ENCODE assay signal across 8 cellular contexts in genomic region chr6:36679043-36679821, GRCh38. TPM values are rescaled to one million over a fixed set of nuclear protein-coding genes. Genes with fewer than 3 reads are reported as not detected.
DNase-seq lines count a peak whose midpoint lies in the region; ATAC-seq, FAIRE-seq and TF ChIP-seq lines count a peak whose summit lies in the region.

No MANE protein-coding gene starts in this region.

- POLR2A ChIA-PET in A549 (lab: Yijun Ruan, JAX) (interaction anchor here (0.6 to 2.9 kb wide), 10 partner anchors 9 to 256 kb away, joined by 3 to 35 read pairs (median 6); no protein-coding TSS in a partner anchor), SK-N-SH (lab: Yijun Ruan, JAX) (interaction anchor here (1.1 to 3.4 kb wide), 7 partner anchors 13 to 93 kb away, joined by 3 to 24 read pairs (median 4); no protein-coding TSS in a partner anchor)

- 0% methylated on average over 10 of the region's 60 CpGs for WGBS in A549 (ENCODE audit: missing lambda C conversion rate)
- 0 to 1% methylated on average over 39 to 55 of the region's 60 CpGs for WGBS in GM23248 (ENCODE audit: low coverage in 1 of 2, low lambda C conversion rate in 2 of 2, missing lambda C conversion rate in 2 of 2), 2 experiments
- WGBS in SK-N-SH (ENCODE audit: low lambda C conversion rate), result under 1% methylated on average over 17 of the region's 60 CpGs

- H3K4me2 ChIP-seq in A549, result peak overlapping the region; percentile 81
- peak overlapping the region; percentile 81 for H3K4me2 ChIP-seq in GM23248 (ENCODE audit: unreplicated experiment)
- peak overlapping the region; percentile 94 for H3K4me2 ChIP-seq in SK-N-SH

- H3K9ac ChIP-seq in GM23248 (peak overlapping the region; percentile 98), SK-N-SH (peak overlapping the region; percentile 94)

- H3K4me3 ChIP-seq in A549 (peak overlapping the region; percentile 86), GM23248 (peak overlapping the region; percentile 94), SK-N-SH (ENCODE audit: low read depth in 2 of 2, low read length in 1 of 2) (peak overlapping the region; percentile 91 to 99), cardiac fibroblast (replicated peaks in 1 of 2; ENCODE audit: low read depth in 2 of 2, low read length in 2 of 2) (peak overlapping the region; percentile 98 to 100)

- H3K36me3 ChIP-seq in GM23248 (ENCODE audit: low read depth), result peaks cover 22% of the 10 kb centered on the region
- H3K36me3 ChIP-seq in SK-N-SH (replicated peaks in 1 of 2; ENCODE audit: control insufficient read depth in 1 of 2, insufficient read depth in 2 of 2, low read length in 1 of 2), result peaks cover 20 to 24% of the 10 kb centered on the region in 2 experiments

- H3F3A ChIP-seq in GM23248 (ENCODE audit: insufficient read depth) (peaks cover 58% of the 10 kb centered on the region), SK-N-SH (replicated peaks; ENCODE audit: insufficient read depth) (peaks cover 54% of the 10 kb centered on the region)

- ATAC-seq in A549, result peak; percentile 41 to 57
- no peak for ATAC-seq in GM21825 (IDR thresholded peaks at IDR 0.05; ENCODE audit: unreplicated experiment)

- H3K9me3 ChIP-seq in A549 (no peaks in the 10 kb centered on the region), GM23248 (ENCODE audit: low read depth) (no peaks in the 10 kb centered on the region), SK-N-SH (no peaks in the 10 kb centered on the region)

- H2AFZ ChIP-seq in GM23248 (no peak overlapping the region), SK-N-SH (ENCODE audit: low read depth) (no peak overlapping the region; the same call in 1 of the 2 replicates)

- no peak for FAIRE-seq in A549 (lab: Jason Lieb, UNC)

- H3K27me3 ChIP-seq in GM23248 (replicated peaks; ENCODE audit: insufficient read depth) (no peaks in the 10 kb centered on the region), SK-N-SH (ENCODE audit: insufficient read depth) (no peaks in the 10 kb centered on the region)

- peaks cover 53% of the 10 kb centered on the region for H3K79me2 ChIP-seq in GM23248 (ENCODE audit: insufficient read depth)
- peaks cover 71% of the 10 kb centered on the region for H3K79me2 ChIP-seq in SK-N-SH (ENCODE audit: insufficient read depth)

- peaks cover 54% of the 10 kb centered on the region for H3K4me1 ChIP-seq in A549
- H3K4me1 ChIP-seq in GM23248 (ENCODE audit: insufficient read depth), result peaks cover 52% of the 10 kb centered on the region
- peaks cover 27 to 49% of the 10 kb centered on the region in 2 experiments for H3K4me1 ChIP-seq in SK-N-SH (ENCODE audit: control insufficient read depth in 1 of 2, insufficient read depth in 2 of 2, low read depth in 1 of 2, low read length in 1 of 2)

- TF ChIP-seq POLR2A in A549 (IDR thresholded peaks at IDR 0.05; ENCODE audit: low read length), result no peak

- DNase-seq in A549 (ENCODE audit: low read depth in 1 of 2, low spot score in 1 of 2) (peak in 1 of 2 experiments; percentile 55), GM23248 (peak; percentile 81), SK-N-SH (peak; percentile 68), cardiac fibroblast (ENCODE audit: low read depth in 2 of 2) (peak; percentile 65 to 84), islet precursor cell (peak; percentile 81), DMS153 (lab: John Stamatoyannopoulos, UW) (no peak)
- DNase-seq in stimulated activated CD4-positive, alpha-beta T cell treated with anti-CD3 and anti-CD28 coated beads, Interleukin-15, amount 100 ng/mL, for 24 hours, result peak; percentile 44

- CTCF ChIA-PET in A549 (lab: Yijun Ruan, JAX), result interaction anchor here (0.7 to 13.6 kb wide), 13 partner anchors 16 to 188 kb away, joined by 3 to 123 read pairs (median 4); no protein-coding TSS in a partner anchor
- CTCF ChIA-PET in SK-N-SH (lab: Yijun Ruan, JAX), result interaction anchor here (0.6 to 9.5 kb wide), 26 partner anchors 9 to 88 kb away, joined by 3 to 91 read pairs (median 4); no protein-coding TSS in a partner anchor

- no peak for TF ChIP-seq RAD21 in A549 (conservative IDR thresholded peaks at IDR 0.05 in 1 of 2, IDR thresholded peaks at IDR 0.05 in 1 of 2)
- TF ChIP-seq RAD21 in SK-N-SH (IDR thresholded peaks at IDR 0.05; ENCODE audit: low read length), result no peak

- H3K9me2 ChIP-seq in GM23248 (ENCODE audit: insufficient read depth), result no peaks in the 10 kb centered on the region
- H3K9me2 ChIP-seq in SK-N-SH, result no peaks in the 10 kb centered on the region

- in situ Hi-C loops in GM23248 (cut with MboI), result no loop called here

- H4K20me1 ChIP-seq in GM23248 (ENCODE audit: insufficient read depth), result peaks cover 30% of the 10 kb centered on the region; the same call in 1 of the 2 replicates
- H4K20me1 ChIP-seq in SK-N-SH (ENCODE audit: insufficient read depth), result peaks cover 57% of the 10 kb centered on the region

- peak overlapping the region; percentile 86 to 94 for H3K27ac ChIP-seq in A549
- peak overlapping the region; percentile 96 for H3K27ac ChIP-seq in GM23248
- H3K27ac ChIP-seq in SK-N-SH (ENCODE audit: low read depth in 2 of 2, low read length in 1 of 2), result peak overlapping the region; percentile 76 to 87

- no peak for TF ChIP-seq EP300 in A549 (IDR thresholded peaks at IDR 0.05)
- TF ChIP-seq EP300 in SK-N-SH (IDR thresholded peaks at IDR 0.05; ENCODE audit: borderline replicate concordance in 1 of 2, low read depth in 1 of 2, low read length in 1 of 2), result no peak

- no peak for TF ChIP-seq CTCF in A549 (IDR thresholded peaks at IDR 0.05)
- no peak for TF ChIP-seq CTCF in SK-N-SH (IDR thresholded peaks at IDR 0.05)
- TF ChIP-seq CTCF in cardiac fibroblast (IDR thresholded peaks at IDR 0.05; ENCODE audit: low read depth, low read length), result no peak

TF ChIP-seq in SK-N-SH, 30 proteins besides CTCF, POLR2A, EP300 and RAD21 (continues in another document):
- no peak for TF ChIP-seq TEAD4 (IDR thresholded peaks at IDR 0.05; ENCODE audit: borderline replicate concordance, insufficient read depth)
- TF ChIP-seq, protein P1, sequence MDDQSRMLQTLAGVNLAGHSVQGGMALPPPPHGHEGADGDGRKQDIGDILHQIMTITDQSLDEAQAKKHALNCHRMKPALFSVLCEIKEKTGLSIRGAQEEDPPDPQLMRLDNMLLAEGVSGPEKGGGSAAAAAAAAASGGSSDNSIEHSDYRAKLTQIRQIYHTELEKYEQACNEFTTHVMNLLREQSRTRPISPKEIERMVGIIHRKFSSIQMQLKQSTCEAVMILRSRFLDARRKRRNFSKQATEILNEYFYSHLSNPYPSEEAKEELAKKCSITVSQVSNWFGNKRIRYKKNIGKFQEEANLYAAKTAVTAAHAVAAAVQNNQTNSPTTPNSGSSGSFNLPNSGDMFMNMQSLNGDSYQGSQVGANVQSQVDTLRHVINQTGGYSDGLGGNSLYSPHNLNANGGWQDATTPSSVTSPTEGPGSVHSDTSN (IDR thresholded peaks at IDR 0.05), result 0 out of 2 replicates have a peak, but pooled peaks have one; percentile 1
- no peak for TF ChIP-seq FOXJ3 (CRISPR knock-in tag; IDR thresholded peaks at IDR 0.05)
- no peak for TF ChIP-seq TAF1 (IDR thresholded peaks at IDR 0.05; ENCODE audit: borderline replicate concordance, low read depth, low read length)
- no peak for TF ChIP-seq MAX (IDR thresholded peaks at IDR 0.05; ENCODE audit: low read depth)
- peak; percentile 7; the same call in 1 of the 2 replicates for TF ChIP-seq TCF12 (IDR thresholded peaks at IDR 0.05)
- no peak for TF ChIP-seq CHD2 (IDR thresholded peaks at IDR 0.05; ENCODE audit: low read length, partially characterized antibody)
- TF ChIP-seq FOSL2 (IDR thresholded peaks at IDR 0.05; ENCODE audit: borderline replicate concordance, low read depth), result 0 out of 2 replicates have a peak, but pooled peaks have one; percentile 15
- TF ChIP-seq YY1 (IDR thresholded peaks at IDR 0.05; ENCODE audit: low read depth), result no peak
- peak; percentile 1; the same call in 1 of the 2 replicates for TF ChIP-seq MXI1 (IDR thresholded peaks at IDR 0.05; ENCODE audit: low read depth, low read length)

RNA-seq across cellular contexts. Expression of gene CDKN1A, which starts 0.7 kb away (rescaled TPM):
- polyA plus RNA-seq in A549 (2011; rRNA removed) (183 and 192 TPM in 2 replicates), A549 (2017; fragmentation: RNase III; extraction: RNeasy Plus Mini Kit Qiagen cat#74134 plus additional on column Dnase treatment) (118 to 137 TPM (median 130 TPM) in 3 replicates), GM23248 (2016; fragmentation: Nextera tagmentation; extraction: Ambion mirVana) (813 and 856 TPM in 2 replicates), SK-N-SH (2012; rRNA removed) (747 and 824 TPM in 2 replicates)
- 77.4 and 110 TPM in 2 replicates for polyA plus RNA-seq in A549 (2012; cell fraction: cytosol; rRNA removed)
- 75.0 and 97.2 TPM in 2 replicates for polyA plus RNA-seq in A549 (2012; cell fraction: nucleus; rRNA removed)
- polyA minus RNA-seq in A549 (2011; rRNA and poly(A)+ RNA removed), result 91.6 and 101 TPM in 2 replicates
- 469 and 549 TPM in 2 replicates for total RNA-seq in GM23248 (2014; rRNA removed; shearing (Covaris generic))
- polyA plus RNA-seq in SK-N-SH (2012; cell fraction: cytosol; rRNA removed), result 479 and 617 TPM in 2 replicates
- 431 and 582 TPM in 2 replicates for polyA plus RNA-seq in SK-N-SH (2012; cell fraction: nucleus; rRNA removed)

RNA-seq across cellular contexts. Expression of gene RAB44, which starts 18.4 kb away (rescaled TPM):
- polyA plus RNA-seq in A549 (2011; rRNA removed), result 0.04 TPM in 2 replicates
- 0.01 TPM in 2 replicates for polyA plus RNA-seq in A549 (2012; cell fraction: cytosol; rRNA removed)
- 0.07 and 0.11 TPM in 2 replicates for polyA plus RNA-seq in A549 (2012; cell fraction: nucleus; rRNA removed)
- polyA plus RNA-seq in A549 (2017; fragmentation: RNase III; extraction: RNeasy Plus Mini Kit Qiagen cat#74134 plus additional on column Dnase treatment), result 0.05 to 0.11 TPM (median 0.09 TPM) in 3 replicates
- not detected in 2 replicates for polyA minus RNA-seq in A549 (2011; rRNA and poly(A)+ RNA removed)
- total RNA-seq in GM23248 (2014; rRNA removed; shearing (Covaris generic)), result not detected in 2 replicates
- not detected in 2 replicates for polyA plus RNA-seq in GM23248 (2016; fragmentation: Nextera tagmentation; extraction: Ambion mirVana)
- polyA plus RNA-seq in SK-N-SH (2012; rRNA removed), result 0.10 and 0.12 TPM in 2 replicates
- 0.01 TPM in 2 replicates for polyA plus RNA-seq in SK-N-SH (2012; cell fraction: cytosol; rRNA removed)
- polyA plus RNA-seq in SK-N-SH (2012; cell fraction: nucleus; rRNA removed), result 0.70 and 0.83 TPM in 2 replicates
